Comparison of ENCODE assay signal across 9 cellular contexts in the genomic region with DNA sequence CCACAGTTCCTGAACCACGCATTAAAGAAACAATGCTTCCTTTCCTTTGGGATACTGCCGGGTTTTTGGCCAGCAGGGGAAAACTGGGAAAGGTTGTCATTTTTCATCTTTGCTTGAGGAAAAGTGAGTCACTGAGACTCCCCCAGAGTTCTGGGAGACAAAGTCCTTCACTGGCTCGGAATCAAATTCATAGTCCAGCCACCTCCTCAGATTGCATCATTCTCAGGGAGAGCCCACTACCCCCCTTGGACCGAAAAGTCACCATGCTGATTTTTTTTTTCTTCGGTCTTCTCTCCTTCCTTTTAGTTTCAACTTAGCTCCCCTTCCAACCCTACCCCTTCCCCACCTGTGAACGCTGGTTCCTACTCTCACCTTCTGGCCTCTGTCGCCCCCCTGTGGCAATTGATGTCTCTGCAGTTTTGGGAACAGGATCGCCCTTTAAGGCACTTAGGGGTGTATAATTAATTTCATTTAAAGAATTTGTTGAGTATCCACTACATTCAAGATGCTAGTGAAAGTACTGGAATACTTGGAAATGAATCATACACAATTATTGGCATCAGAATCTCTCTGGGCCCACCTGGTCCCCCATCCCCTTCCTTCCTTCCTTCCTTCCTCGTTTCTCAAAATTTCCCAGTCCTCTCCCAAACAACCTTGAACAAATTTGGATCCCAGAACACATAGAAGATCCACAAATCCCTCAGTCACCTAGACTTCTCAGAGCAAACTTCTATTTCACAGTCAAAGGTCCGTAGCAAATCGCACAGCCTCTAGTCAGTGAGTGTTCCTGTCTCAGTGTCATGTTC. TPM values are rescaled to one million over a fixed set of nuclear protein-coding genes. Genes with fewer than 3 reads are reported as not detected.
DNase-seq lines count a peak whose midpoint lies in the region; ATAC-seq and TF ChIP-seq lines count a peak whose summit lies in the region.
"Had no signal": no experiment of that assay in that cellular context is flagged by ENCODE, and none has a peak within 500 bp of the region (broad histone marks: within the 10 kb centered on the region; RNA-seq: fewer than 3 reads in every experiment).

No MANE protein-coding gene starts in this region.

- TF ChIP-seq CTCF in breast epithelium (IDR thresholded peaks at IDR 0.05), result peak; percentile 15 to 68 (median 60)

- peaks cover 56 to 71% of the 10 kb centered on the region in 2 donors for H3K27me3 Mint-ChIP-seq in T-cell

- H3K27ac ChIP-seq in breast epithelium (no peak overlapping the region), substantia nigra (ENCODE audit: low read depth, low read length, poor library complexity, severe bottlenecking) (no peak overlapping the region)

- intact Hi-C loops in breast epithelium (cut with DNase I; ENCODE audit: low total_unique reads), result no loop called here

- POLR2A ChIA-PET in T-cell (lab: Charles Lee), result no interaction called here

- no peak overlapping the region for H3K27ac Mint-ChIP-seq in T-cell
- H3K27ac Mint-ChIP-seq: stimulated activated naive CD8-positive, alpha-beta T cell treated with anti-CD3 and anti-CD28 coated beads, Interleukin-15, Interleukin-2, amounts not matched to agents 100 ng/mL and 50 ng/mL, for 24 hours had no signal

- H3K4me3 ChIP-seq in breast epithelium, result no peak overlapping the region

- no peaks in the 10 kb centered on the region for H3K4me1 ChIP-seq in breast epithelium

- CTCF ChIA-PET in T-cell (lab: Charles Lee), result interaction anchor here (0.6 to 1.5 kb wide), 8 partner anchors 10 to 677 kb away, joined by 3 read pairs; no protein-coding TSS in a partner anchor

- H3K9me3 ChIP-seq in breast epithelium, result no peaks in the 10 kb centered on the region

- no peak overlapping the region for H3K4me3 Mint-ChIP-seq in T-cell
- H3K4me3 Mint-ChIP-seq: stimulated activated naive CD8-positive, alpha-beta T cell treated with anti-CD3 and anti-CD28 coated beads, Interleukin-15, Interleukin-2, amounts not matched to agents 100 ng/mL and 50 ng/mL, for 24 hours had no signal

- H3K36me3 Mint-ChIP-seq in T-cell, result no peaks in the 10 kb centered on the region

- peak; percentile 66 for DNase-seq in Daoy (ENCODE audit: low read depth)
- peak; percentile 36 for DNase-seq in HuH-7 (ENCODE audit: low spot score)
- DNase-seq in T-cell, result peak in 27 of 34 experiments; percentile 5 to 40 (median 30)
- DNase-seq in breast epithelium (ENCODE audit: low spot score in 2 of 2), result no peak
- DNase-seq in lung microvascular endothelial cell (ENCODE audit: low read depth in 2 of 2), result peak; percentile 27 to 41
- DNase-seq in substantia nigra (lab: John Stamatoyannopoulos, UW), result peak in 27 of 49 donors; percentile 6 to 69 (median 20)
- no peak for DNase-seq in islet precursor cell

- ATAC-seq in T-cell (replicated peaks in 1 of 4) (no peak), GM21367 (IDR thresholded peaks at IDR 0.05; ENCODE audit: unreplicated experiment) (no peak)

- no peak for TF ChIP-seq POLR2A in breast epithelium (IDR thresholded peaks at IDR 0.05)

- H3K36me3 ChIP-seq in breast epithelium, result no peaks in the 10 kb centered on the region

- H3K27me3 ChIP-seq in breast epithelium, result peaks cover 0 to 6% of the 10 kb centered on the region in 2 donors

- H3K4me1 Mint-ChIP-seq in T-cell, result peaks cover 0 to 3% (median 2%) of the 10 kb centered on the region in 3 donors

- H3K9me3 Mint-ChIP-seq in T-cell, result no peaks in the 10 kb centered on the region
- H3K9me3 Mint-ChIP-seq: stimulated activated naive CD8-positive, alpha-beta T cell treated with anti-CD3 and anti-CD28 coated beads, Interleukin-15, Interleukin-2, amounts not matched to agents 100 ng/mL and 50 ng/mL, for 24 hours had no signal

RNA-seq across cellular contexts. Expression of a gene that starts 6.9 kb away (rescaled TPM):
- not detected in 2 replicates for total RNA-seq in Daoy (2014; rRNA removed; shearing (Covaris generic))
- total RNA-seq in T-cell (under 1 TPM in 2 of 5 donors, not detected in 3; 0.20 to 0.28 TPM), breast epithelium (10 to 100 TPM; 32.3 to 83.2 (median 81.9) TPM), lung microvascular endothelial cell (under 0.01 TPM in 1 of 2 replicates, not detected in the other)

RNA-seq across cellular contexts. Expression of a gene that starts 40.1 kb away (rescaled TPM):
- total RNA-seq in Daoy (2014; rRNA removed; shearing (Covaris generic)), result 0.57 and 0.80 TPM in 2 replicates
- not detected for total RNA-seq in T-cell
- 10 to 100 TPM in 2 of 3 donors, 1 to 10 TPM in 1; 5.2 to 22.6 (median 15.2) TPM for total RNA-seq in breast epithelium
- total RNA-seq in lung microvascular endothelial cell, result under 0.01 and 0.40 TPM in 2 replicates

Comparison
In these comparisons a context has a peak if more than half of its experiments do, and no peak if none do; other contexts are left out.
1. DNase-seq: peak in Daoy (single experiment), HuH-7 (single experiment), T-cell (27 of 34), lung microvascular endothelial cell (2 of 2) and substantia nigra (27 of 49); none in breast epithelium (0 of 2) and islet precursor cell (single experiment).
2. RNA of a gene that starts 6.9 kb away (total RNA-seq): 32.3 to 83.2 TPM in breast epithelium; 0.20 to 0.28 TPM in T-cell, not detected in Daoy and under 0.01 TPM in lung microvascular endothelial cell; every median in the first group is over 10 times any median in the second.